ENCODE assay signal across 15 cellular contexts in genomic region chr10:60663850-60664249, GRCh38.
DNase-seq lines count a peak whose midpoint lies in the region; ATAC-seq, FAIRE-seq and TF ChIP-seq lines count a peak whose summit lies in the region.
"Had no signal": no experiment of that assay in that cellular context is flagged by ENCODE, and none has a peak within 500 bp of the region (broad histone marks: within the 10 kb centered on the region; RNA-seq: fewer than 3 reads in every experiment).

No MANE protein-coding gene starts in this region.

- H3K36me3 ChIP-seq in K562 (ENCODE audit: control insufficient read depth, insufficient read depth, low read length) = no peaks in the 10 kb centered on the region
- H3K36me3 ChIP-seq in Karpas-422 (ENCODE audit: insufficient read depth, low read length) = no peaks in the 10 kb centered on the region
- H3K36me3 ChIP-seq in esophagus squamous epithelium = no peaks in the 10 kb centered on the region
- H3K36me3 ChIP-seq: MG63 had no signal

- no peak for TF ChIP-seq EP300 in K562 (IDR thresholded peaks at IDR 0.05; ENCODE audit: low read length)

- H3K4me3 ChIP-seq in K562 (no peak overlapping the region), Karpas-422 (ENCODE audit: low read length) (no peak overlapping the region), esophagus squamous epithelium (no peak overlapping the region)
- H3K4me3 ChIP-seq: GM12878, MG63 had no signal

- H3K9ac ChIP-seq in K562 (ENCODE audit: insufficient read depth in 1 of 2, low read depth in 2 of 2, low read length in 2 of 2) (no peak overlapping the region), Karpas-422 (ENCODE audit: low read length) (no peak overlapping the region)

- POLR2A ChIA-PET in K562 (lab: Yijun Ruan, JAX) = no interaction called here

- no peak for DNase-seq in activated T-cell treated with anti-CD3 and anti-CD28 coated beads, Interleukin-2, amount 50 U/mL, for 72 hours
- DNase-seq in activated T-cell treated with anti-CD3 and anti-CD28 coated beads, Interleukin-2, amount 50 U/mL, for 4 hours = no peak
- peak; percentile 60 for DNase-seq in NCI-H2081 treated with DMSO at 0.1 percent for 48 hours (lab: John Stamatoyannopoulos, UW)
- DNase-seq in K562 (ENCODE audit: extremely low read depth in 1 of 4, low spot score in 3 of 4) = peak in 1 of 4 experiments; percentile 29
- DNase-seq in progenitor cell of endocrine pancreas (ENCODE audit: low spot score, unreplicated experiment) = no peak
- DNase-seq in activated T-helper 2 cell treated with anti-CD3 and anti-CD28 coated beads, Interferon-gamma antibody, Interleukin-2, Interleukin-4, amounts not matched to agents 10 μg/mL and 5 μg/mL and 100 μg/mL, durations not matched to agents 14 hours and 24 hours and 36 hours (ENCODE audit: low spot score) = no peak
- no peak for DNase-seq in Karpas-422
- no peak for DNase-seq in esophagus squamous epithelium (lab: John Stamatoyannopoulos, UW)
- DNase-seq: cortex of kidney; DMS79 treated with DMSO at 0.1 percent for 48 hours; MG63; posterior cingulate gyrus; stimulated activated CD4-positive, alpha-beta T cell treated with anti-CD3 and anti-CD28 coated beads, Interleukin-1b, Interleukin-23, amount 100 ng/mL, for 48 hours had no signal

- H3K27me3 Mint-ChIP-seq in activated T-cell treated with anti-CD3 and anti-CD28 coated beads, Interleukin-2, amount 50 U/mL, for 72 hours (ENCODE audit: low read depth) = no peaks in the 10 kb centered on the region
- no peaks in the 10 kb centered on the region for H3K27me3 Mint-ChIP-seq in activated T-cell treated with anti-CD3 and anti-CD28 coated beads, Interleukin-2, amount 50 U/mL, for 4 hours (ENCODE audit: low read depth)
- H3K27me3 Mint-ChIP-seq in progenitor cell of endocrine pancreas = no peaks in the 10 kb centered on the region
- no peaks in the 10 kb centered on the region for H3K27me3 Mint-ChIP-seq in activated T-helper 2 cell treated with anti-CD3 and anti-CD28 coated beads, Interferon-gamma antibody, Interleukin-2, Interleukin-4, amounts not matched to agents 10 μg/mL and 5 μg/mL and 100 μg/mL, durations not matched to agents 14 hours and 24 hours and 36 hours (ENCODE audit: low read depth)

- H3K4me1 ChIP-seq in K562 (replicated peaks in 1 of 2; ENCODE audit: control insufficient read depth in 2 of 2, insufficient read depth in 2 of 2, low read length in 2 of 2) (peaks cover 0 to 14% of the 10 kb centered on the region in 2 experiments; a peak in 2 of 5 replicates), Karpas-422 (ENCODE audit: low read length) (no peaks in the 10 kb centered on the region), esophagus squamous epithelium (peaks cover 0 to 16% (median 0%) of the 10 kb centered on the region in 3 donors)

- no peaks in the 10 kb centered on the region for H3K9me3 Mint-ChIP-seq in activated T-cell treated with anti-CD3 and anti-CD28 coated beads, Interleukin-2, amount 50 U/mL, for 72 hours
- no peaks in the 10 kb centered on the region for H3K9me3 Mint-ChIP-seq in activated T-cell treated with anti-CD3 and anti-CD28 coated beads, Interleukin-2, amount 50 U/mL, for 4 hours
- H3K9me3 Mint-ChIP-seq in progenitor cell of endocrine pancreas (ENCODE audit: low read depth) = no peaks in the 10 kb centered on the region
- no peaks in the 10 kb centered on the region for H3K9me3 Mint-ChIP-seq in activated T-helper 2 cell treated with anti-CD3 and anti-CD28 coated beads, Interferon-gamma antibody, Interleukin-2, Interleukin-4, amounts not matched to agents 10 μg/mL and 5 μg/mL and 100 μg/mL, durations not matched to agents 14 hours and 24 hours and 36 hours

- H3K27ac ChIP-seq in K562 (ENCODE audit: extremely low read depth, low read depth, low read length) = no peak overlapping the region
- no peak overlapping the region for H3K27ac ChIP-seq in Karpas-422 (ENCODE audit: low read length)
- H3K27ac ChIP-seq in esophagus squamous epithelium = no peak overlapping the region
- H3K27ac ChIP-seq: HL-60 had no signal

- CTCF ChIA-PET in K562 (lab: Yijun Ruan, JAX; ENCODE audit: low intra/inter-chr PET ratio) = no interaction called here

- TF ChIP-seq POLR2A in K562 (conservative IDR thresholded peaks at IDR 0.05) (no peak), esophagus squamous epithelium (IDR thresholded peaks at IDR 0.05) (no peak)

- peaks cover 37% of the 10 kb centered on the region for H3K4me1 Mint-ChIP-seq in activated T-cell treated with anti-CD3 and anti-CD28 coated beads, Interleukin-2, amount 50 U/mL, for 72 hours (ENCODE audit: low read depth)
- peaks cover 26% of the 10 kb centered on the region for H3K4me1 Mint-ChIP-seq in activated T-cell treated with anti-CD3 and anti-CD28 coated beads, Interleukin-2, amount 50 U/mL, for 4 hours (ENCODE audit: low read depth)
- peaks cover 6% of the 10 kb centered on the region for H3K4me1 Mint-ChIP-seq in progenitor cell of endocrine pancreas (ENCODE audit: low read depth)
- peaks cover 12% of the 10 kb centered on the region for H3K4me1 Mint-ChIP-seq in activated T-helper 2 cell treated with anti-CD3 and anti-CD28 coated beads, Interferon-gamma antibody, Interleukin-2, Interleukin-4, amounts not matched to agents 10 μg/mL and 5 μg/mL and 100 μg/mL, durations not matched to agents 14 hours and 24 hours and 36 hours (ENCODE audit: low read depth)

- H3K79me2 ChIP-seq in K562 (ENCODE audit: control insufficient read depth, insufficient read depth, low read length) (no peaks in the 10 kb centered on the region), Karpas-422 (ENCODE audit: low read length) (no peaks in the 10 kb centered on the region)

- TF ChIP-seq CTCF in K562 (IDR thresholded peaks at IDR 0.05 in 2 of 3, conservative IDR thresholded peaks at IDR 0.05 in 1 of 3; ENCODE audit: insufficient read depth in 2 of 3, low read depth in 1 of 3, low read length in 3 of 3) (no peak), progenitor cell of endocrine pancreas (IDR thresholded peaks at IDR 0.05; ENCODE audit: unreplicated experiment) (no peak), esophagus squamous epithelium (IDR thresholded peaks at IDR 0.05) (no peak)

- WGBS in K562 (ENCODE audit: insufficient coverage, low coverage, missing lambda C conversion rate) = 0% methylated on average over 7 of the region's 7 CpGs
- 56 to 84% methylated on average over 7 of the region's 7 CpGs for WGBS in esophagus squamous epithelium, 2 donors

- peak overlapping the region; percentile 36 to 58 for H3K4me3 Mint-ChIP-seq in activated T-cell treated with anti-CD3 and anti-CD28 coated beads, Interleukin-2, amount 50 U/mL, for 72 hours
- no peak overlapping the region for H3K4me3 Mint-ChIP-seq in activated T-cell treated with anti-CD3 and anti-CD28 coated beads, Interleukin-2, amount 50 U/mL, for 4 hours
- no peak overlapping the region for H3K4me3 Mint-ChIP-seq in progenitor cell of endocrine pancreas (ENCODE audit: low read depth)
- no peak overlapping the region for H3K4me3 Mint-ChIP-seq in activated T-helper 2 cell treated with anti-CD3 and anti-CD28 coated beads, Interferon-gamma antibody, Interleukin-2, Interleukin-4, amounts not matched to agents 10 μg/mL and 5 μg/mL and 100 μg/mL, durations not matched to agents 14 hours and 24 hours and 36 hours (ENCODE audit: low read depth)

- TF ChIP-seq RAD21 in K562 (CRISPR knock-in tag; conservative IDR thresholded peaks at IDR 0.05 in 1 of 2, IDR thresholded peaks at IDR 0.05 in 1 of 2) = no peak

- no peaks in the 10 kb centered on the region for H3K9me1 ChIP-seq in K562 (ENCODE audit: control insufficient read depth, insufficient read depth, low read length)

- H3K27me3 ChIP-seq in K562 (ENCODE audit: control insufficient read depth in 2 of 2, insufficient read depth in 2 of 2, low read length in 2 of 2) (no peaks in the 10 kb centered on the region), Karpas-422 (ENCODE audit: low read length) (no peaks in the 10 kb centered on the region), esophagus squamous epithelium (no peaks in the 10 kb centered on the region)
- H3K27me3 ChIP-seq: MG63 had no signal

- no peaks in the 10 kb centered on the region for H3K9me2 ChIP-seq in Karpas-422 (replicated peaks; ENCODE audit: insufficient read depth, low read length)

- in situ Hi-C loops in K562 (cut with MboI) = loop anchor here (25.0 kb wide), 1 partner anchor 827 kb away; no protein-coding TSS in a partner anchor

- peaks cover 0 to 2% of the 10 kb centered on the region in 2 donors for H3K36me3 Mint-ChIP-seq in activated T-cell treated with anti-CD3 and anti-CD28 coated beads, Interleukin-2, amount 50 U/mL, for 72 hours (ENCODE audit: insufficient read depth in 2 of 2)
- peaks cover 3% of the 10 kb centered on the region for H3K36me3 Mint-ChIP-seq in activated T-cell treated with anti-CD3 and anti-CD28 coated beads, Interleukin-2, amount 50 U/mL, for 4 hours (ENCODE audit: insufficient read depth)
- no peaks in the 10 kb centered on the region for H3K36me3 Mint-ChIP-seq in progenitor cell of endocrine pancreas (ENCODE audit: insufficient read depth)
- no peaks in the 10 kb centered on the region for H3K36me3 Mint-ChIP-seq in activated T-helper 2 cell treated with anti-CD3 and anti-CD28 coated beads, Interferon-gamma antibody, Interleukin-2, Interleukin-4, amounts not matched to agents 10 μg/mL and 5 μg/mL and 100 μg/mL, durations not matched to agents 14 hours and 24 hours and 36 hours (ENCODE audit: low read depth)

- intact Hi-C loops in K562 (cut with micrococcal nuclease) (no loop called here), esophagus squamous epithelium (cut with DNase I) (no loop called here)
- intact Hi-C loops in activated T-helper 2 cell treated with anti-CD3 and anti-CD28 coated beads, Interferon-gamma antibody, Interleukin-2, Interleukin-4, amounts not matched to agents 10 μg/mL and 5 μg/mL and 100 μg/mL, durations not matched to agents 14 hours and 24 hours and 36 hours (cut with micrococcal nuclease) = no loop called here

- FAIRE-seq in K562 (lab: Jason Lieb, UNC) = peak; percentile 44
- FAIRE-seq: GM12878 had no signal

- H3K4me2 ChIP-seq in K562 (ENCODE audit: insufficient read depth, low read length) = no peak overlapping the region
- H3K4me2 ChIP-seq in Karpas-422 (ENCODE audit: low read depth, low read length, poor library complexity, severe bottlenecking) = no peak overlapping the region

- H2AFZ ChIP-seq in K562 (ENCODE audit: low read depth, low read length) (0 out of 2 replicates have a peak overlapping the region, but pooled peaks have one; percentile 33), Karpas-422 (ENCODE audit: low read length) (no peak overlapping the region)

- no peaks in the 10 kb centered on the region for H3K9me3 ChIP-seq in K562 (replicated peaks; ENCODE audit: control insufficient read depth, insufficient read depth, low read depth, low read length)
- H3K9me3 ChIP-seq in Karpas-422 (ENCODE audit: low read length) = no peaks in the 10 kb centered on the region
- peaks cover 0 to under 1% (median 0%) of the 10 kb centered on the region in 3 donors for H3K9me3 ChIP-seq in esophagus squamous epithelium
- H3K9me3 ChIP-seq: MG63 had no signal

- no TSS peak for BruUV-seq in K562 (replicated peaks; lab: Mats Ljungman, UMichigan)

- ATAC-seq in activated T-cell treated with anti-CD3 and anti-CD28 coated beads, Interleukin-2, amount 50 U/mL, for 72 hours (replicated peaks in 1 of 2) = no peak
- no peak for ATAC-seq in activated T-cell treated with anti-CD3 and anti-CD28 coated beads, Interleukin-2, amount 50 U/mL, for 4 hours
- ATAC-seq in K562 = peak; percentile 43; the same call in 2 of the 3 replicates

- H4K20me1 ChIP-seq in K562 (replicated peaks; ENCODE audit: control insufficient read depth, insufficient read depth, low read length) (no peaks in the 10 kb centered on the region), Karpas-422 (ENCODE audit: insufficient read depth, low read depth, low read length) (no peaks in the 10 kb centered on the region)

- H3K27ac Mint-ChIP-seq in activated T-cell treated with anti-CD3 and anti-CD28 coated beads, Interleukin-2, amount 50 U/mL, for 72 hours = peak overlapping the region; percentile 57
- H3K27ac Mint-ChIP-seq in progenitor cell of endocrine pancreas = peak overlapping the region; percentile 33
- H3K27ac Mint-ChIP-seq in activated T-helper 2 cell treated with anti-CD3 and anti-CD28 coated beads, Interferon-gamma antibody, Interleukin-2, Interleukin-4, amounts not matched to agents 10 μg/mL and 5 μg/mL and 100 μg/mL, durations not matched to agents 14 hours and 24 hours and 36 hours = no peak overlapping the region

Comparison
In these comparisons a context has a peak if more than half of its experiments do, and no peak if none do; other contexts are left out.
1. H3K4me3 Mint-ChIP-seq: peak in activated T-cell treated with anti-CD3 and anti-CD28 coated beads, Interleukin-2, amount 50 U/mL, for 72 hours (2 of 2); none in activated T-cell treated with anti-CD3 and anti-CD28 coated beads, Interleukin-2, amount 50 U/mL, for 4 hours (single experiment), progenitor cell of endocrine pancreas (single experiment) and activated T-helper 2 cell treated with anti-CD3 and anti-CD28 coated beads, Interferon-gamma antibody, Interleukin-2, Interleukin-4, amounts not matched to agents 10 μg/mL and 5 μg/mL and 100 μg/mL, durations not matched to agents 14 hours and 24 hours and 36 hours (single experiment).